Comparison of ENCODE assay signal across 26 cellular contexts in the genomic region with DNA sequence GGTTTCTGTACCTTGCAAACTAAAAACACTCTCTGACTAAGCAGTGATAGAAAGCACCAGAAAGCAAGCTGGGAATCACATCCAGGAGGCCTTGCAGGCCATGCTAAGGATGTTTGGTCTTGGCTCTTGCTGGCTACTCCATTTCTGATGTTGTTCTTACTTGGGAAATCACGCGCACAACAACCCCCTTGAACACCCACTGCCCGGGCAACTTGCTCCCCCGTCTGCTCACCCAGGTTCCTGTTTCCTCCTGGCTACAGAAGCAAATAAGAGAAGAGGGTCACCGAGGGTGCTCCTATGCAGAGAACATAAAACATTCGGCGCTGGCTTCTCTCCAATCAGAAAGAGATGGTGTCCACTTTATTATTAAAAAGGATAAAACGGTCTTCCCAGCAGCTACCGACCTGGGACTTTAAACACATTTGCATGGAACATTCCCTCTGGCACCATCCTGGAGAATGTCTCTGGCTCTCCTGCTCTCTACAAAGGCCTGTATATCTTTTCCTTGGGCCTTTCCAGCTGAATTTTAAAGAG.
"Had no signal": no experiment of that assay in that cellular context is flagged by ENCODE, and none has a peak within 500 bp of the region (broad histone marks: within the 10 kb centered on the region; RNA-seq: fewer than 3 reads in every experiment).

No MANE protein-coding gene starts in this region.

- H3K4me3 ChIP-seq: left lung, lower lobe of right lung, skin epidermis, stomach, testis, thyroid gland, transverse colon, upper lobe of left lung had no signal

- H3K27ac ChIP-seq: left lung, lower lobe of right lung, parathyroid adenoma, skin epidermis, stomach, testis, thyroid gland, transverse colon, upper lobe of left lung had no signal

- H3K4me3 Mint-ChIP-seq: naive thymus-derived CD8-positive, alpha-beta T cell; nephron; neural crest cell; stimulated activated naive B cell treated with anti-CD40 and anti-IgM and Interleukin-4, amounts not matched to agents 10 μg/mL and 1 μg/mL and 100 μg/mL, for 72 hours had no signal

- H3K9me3 ChIP-seq: lower lobe of right lung, testis, thyroid gland had no signal

- H3K4me1 Mint-ChIP-seq: nephron; neural crest cell; stimulated activated naive B cell treated with anti-CD40 and anti-IgM and Interleukin-4, amounts not matched to agents 10 μg/mL and 1 μg/mL and 100 μg/mL, for 72 hours had no signal

- ATAC-seq: left colon; left lung; lower lobe of right lung; naive thymus-derived CD8-positive, alpha-beta T cell; right cardiac atrium; sciatic nerve; stimulated activated naive B cell treated with anti-CD40 and anti-IgM and Interleukin-4, amounts not matched to agents 10 μg/mL and 1 μg/mL and 100 μg/mL, for 72 hours; stimulated activated naive CD8-positive, alpha-beta T cell treated with anti-CD3 and anti-CD28 coated beads, Interleukin-15, Interleukin-2, amounts not matched to agents 100 U/mL and 50 U/mL, for 24 hours had no signal

- DNase-seq: hippocampal formation; kidney; left colon; left lung; lower lobe of right lung; mammary epithelial cell; mesenchymal stem cell; naive thymus-derived CD8-positive, alpha-beta T cell; nucleus accumbens; right cardiac atrium; stimulated activated CD4-positive, alpha-beta T cell treated with anti-CD3 and anti-CD28 coated beads, Interleukin-12 subunit alpha, Interleukin-12 subunit beta, amount 100 ng/mL, for 4 hours; stimulated activated CD4-positive, alpha-beta T cell treated with anti-CD3 and anti-CD28 coated beads, Interleukin-15, amount 100 ng/mL, for 24 hours; stimulated activated CD4-positive, alpha-beta T cell treated with anti-CD3 and anti-CD28 coated beads, Interleukin-2, amount 100 ng/mL, for 24 hours; stimulated activated CD4-positive, alpha-beta T cell treated with anti-CD3 and anti-CD28 coated beads, Interleukin-4, amount 100 ng/mL, for 1 hour; stimulated activated naive B cell treated with anti-CD40 and anti-IgM and Interleukin-4, amounts not matched to agents 10 μg/mL and 1 μg/mL and 100 μg/mL, for 72 hours; stimulated activated naive CD8-positive, alpha-beta T cell treated with anti-CD3 and anti-CD28 coated beads, Interleukin-15, Interleukin-2, amounts not matched to agents 100 U/mL and 50 U/mL, for 24 hours; stomach; testis; thyroid gland; transverse colon; upper lobe of left lung had no signal

- H3K4me1 ChIP-seq: left lung, lower lobe of right lung, parathyroid adenoma, stomach, testis, thyroid gland, transverse colon, upper lobe of left lung had no signal

- H3K36me3 ChIP-seq: left lung, lower lobe of right lung, stomach, thyroid gland, transverse colon, upper lobe of left lung had no signal

- H3K9ac ChIP-seq: parathyroid adenoma had no signal

- H3K27me3 ChIP-seq: testis, thyroid gland, upper lobe of left lung had no signal

- H3K27ac Mint-ChIP-seq: nephron; stimulated activated naive B cell treated with anti-CD40 and anti-IgM and Interleukin-4, amounts not matched to agents 10 μg/mL and 1 μg/mL and 100 μg/mL, for 72 hours had no signal

- H3K36me3 Mint-ChIP-seq: naive thymus-derived CD8-positive, alpha-beta T cell; stimulated activated naive B cell treated with anti-CD40 and anti-IgM and Interleukin-4, amounts not matched to agents 10 μg/mL and 1 μg/mL and 100 μg/mL, for 72 hours had no signal
